ENCODE assay signal across 25 cellular contexts in genomic region chr20:34029415-34029814, GRCh38. TPM values are rescaled to one million over a fixed set of nuclear protein-coding genes. Genes with fewer than 3 reads are reported as not detected.
DNase-seq lines count a peak whose midpoint lies in the region; ATAC-seq, FAIRE-seq and TF ChIP-seq lines count a peak whose summit lies in the region.
"Had no signal": no experiment of that assay in that cellular context is flagged by ENCODE, and none has a peak within 500 bp of the region (broad histone marks: within the 10 kb centered on the region; RNA-seq: fewer than 3 reads in every experiment).

No MANE protein-coding gene starts in this region.

- no TSS peak for BruUV-seq in HepG2 (replicated peaks; lab: Mats Ljungman, UMichigan)

- H3K9me3 Mint-ChIP-seq in WTC11 (no peaks in the 10 kb centered on the region; the same call in 1 of the 2 replicates), naive B cell (no peaks in the 10 kb centered on the region)
- no peaks in the 10 kb centered on the region for H3K9me3 Mint-ChIP-seq in stimulated activated naive B cell treated with anti-CD40 and anti-IgM and Interleukin-4, amounts not matched to agents 10 μg/mL and 1 μg/mL and 100 μg/mL, for 72 hours

- 100% methylated on average over 1 of the region's 1 CpG for WGBS in HepG2 (ENCODE audit: low lambda C conversion rate)
- 100% methylated on average over 1 of the region's 1 CpG for WGBS in right lobe of liver (ENCODE audit: insufficient coverage, low coverage, low lambda C conversion rate, missing lambda C conversion rate)

- no peak overlapping the region for H2AFZ ChIP-seq in HepG2 (ENCODE audit: low read length)
- H2AFZ ChIP-seq: PC-9 had no signal

- no peak for TF ChIP-seq POLR2A in HepG2 (IDR thresholded peaks at IDR 0.05; ENCODE audit: insufficient read depth in 1 of 2, low read depth in 2 of 2, low read length in 2 of 2)
- no peak for TF ChIP-seq POLR2A in right lobe of liver (IDR thresholded peaks at IDR 0.05)

- intact Hi-C loops in HepG2 (cut with micrococcal nuclease; ENCODE audit: unreplicated experiment) = no loop called here
- intact Hi-C loops in right lobe of liver (cut with DNase I) = no loop called here

- H3K79me2 ChIP-seq in HepG2 (ENCODE audit: insufficient read depth, low read length) = peaks cover 84% of the 10 kb centered on the region

- no peaks in the 10 kb centered on the region for H3K27me3 ChIP-seq in HepG2 (ENCODE audit: control insufficient read depth in 1 of 2, insufficient read depth in 2 of 2, low read length in 2 of 2)
- no peaks in the 10 kb centered on the region for H3K27me3 ChIP-seq in right lobe of liver
- H3K27me3 ChIP-seq: MG63, SJCRH30 had no signal

- CTCF ChIA-PET in HepG2 (lab: Yijun Ruan, JAX; ENCODE audit: low intra/inter-chr PET ratio, low total read pairs) = no interaction called here
- CTCF ChIA-PET in WTC11 (lab: Charles Lee) = interaction anchor here (0.6 to 1.5 kb wide), 3 partner anchors 36 to 166 kb away, joined by 3 to 5 read pairs (median 3); no protein-coding TSS in a partner anchor

- no peak for TF ChIP-seq RAD21 in HepG2 (CRISPR knock-in tag; IDR thresholded peaks at IDR 0.05)

- H3K9me3 ChIP-seq in HepG2 (ENCODE audit: low read length) (no peaks in the 10 kb centered on the region), right lobe of liver (no peaks in the 10 kb centered on the region)
- H3K9me3 ChIP-seq: Caco-2, MG63, SJCRH30 had no signal

- H3K4me3 Mint-ChIP-seq in WTC11 = no peak overlapping the region
- peak overlapping the region in 1 of 8 donors; percentile 33 for H3K4me3 Mint-ChIP-seq in naive B cell
- H3K4me3 Mint-ChIP-seq in stimulated activated naive B cell treated with anti-CD40 and anti-IgM and Interleukin-4, amounts not matched to agents 10 μg/mL and 1 μg/mL and 100 μg/mL, for 72 hours = no peak overlapping the region

- H3K4me1 Mint-ChIP-seq in WTC11 (peaks cover 73% of the 10 kb centered on the region), naive B cell (peaks cover 39 to 64% (median 62%) of the 10 kb centered on the region in 3 donors)
- H3K4me1 Mint-ChIP-seq in stimulated activated naive B cell treated with anti-CD40 and anti-IgM and Interleukin-4, amounts not matched to agents 10 μg/mL and 1 μg/mL and 100 μg/mL, for 72 hours = peaks cover 26 to 65% of the 10 kb centered on the region in 2 donors

- H3K27ac Mint-ChIP-seq in WTC11 (0 out of 2 replicates have a peak overlapping the region, but pooled peaks have one; percentile 16), naive B cell (peak overlapping the region in 5 of 6 donors; percentile 30 to 78 (median 66))
- H3K27ac Mint-ChIP-seq in stimulated activated naive B cell treated with anti-CD40 and anti-IgM and Interleukin-4, amounts not matched to agents 10 μg/mL and 1 μg/mL and 100 μg/mL, for 72 hours = peak overlapping the region; percentile 25

- FAIRE-seq in HepG2 (lab: Jason Lieb, UNC) = no peak
- FAIRE-seq: G401.6, H1 had no signal

- ATAC-seq in HepG2 = no peak
- ATAC-seq in right lobe of liver = no peak
- ATAC-seq in WTC11 = peak; percentile 10; the same call in 1 of the 2 replicates
- no peak for ATAC-seq in naive B cell (ENCODE audit: low read depth in 2 of 2)
- ATAC-seq in stimulated activated naive B cell treated with anti-CD40 and anti-IgM and Interleukin-4, amounts not matched to agents 10 μg/mL and 1 μg/mL and 100 μg/mL, for 72 hours (replicated peaks) = no peak
- ATAC-seq in HG03442 (IDR thresholded peaks at IDR 0.05; ENCODE audit: unreplicated experiment) = no peak
- no peak for ATAC-seq in esophagus mucosa
- ATAC-seq: Right ventricle myocardium inferior, SK-N-SH treated with all-trans-retinoic acid at 6 μM for 48 hours had no signal

- peaks cover 6% of the 10 kb centered on the region for H3K36me3 Mint-ChIP-seq in WTC11
- H3K36me3 Mint-ChIP-seq in naive B cell = peaks cover 0 to 22% of the 10 kb centered on the region in 2 donors
- H3K36me3 Mint-ChIP-seq in stimulated activated naive B cell treated with anti-CD40 and anti-IgM and Interleukin-4, amounts not matched to agents 10 μg/mL and 1 μg/mL and 100 μg/mL, for 72 hours = peaks cover 17 to 47% of the 10 kb centered on the region in 2 donors

- H3K27ac ChIP-seq in HepG2 (ENCODE audit: extremely low read length, insufficient read depth, low read length) (no peak overlapping the region), right lobe of liver (no peak overlapping the region)
- H3K27ac ChIP-seq: PC-9, SJCRH30 had no signal

- H3K4me2 ChIP-seq in HepG2 (ENCODE audit: low read depth, low read length) = no peak overlapping the region
- H3K4me2 ChIP-seq: PC-9 had no signal

- DNase-seq in HepG2 (ENCODE audit: low spot score) (no peak), right lobe of liver (no peak), WTC11 (ENCODE audit: low spot score) (no peak), naive B cell (no peak), NAMALWA (ENCODE audit: low spot score) (no peak)
- DNase-seq in stimulated activated naive B cell treated with anti-CD40 and anti-IgM and Interleukin-4, amounts not matched to agents 10 μg/mL and 1 μg/mL and 100 μg/mL, for 72 hours = no peak
- DNase-seq: 8988T, ACHN, IMR-90, KG1, MG63, NCI-H1417, NCI-H1694, NCI-H2029 treated with DMSO at 0.1 percent for 48 hours, NCI-H446 treated with DMSO at 0.1 percent for 48 hours, NCI-H526 treated with DMSO at 0.1 percent for 48 hours, PC-9, SJCRH30 had no signal

- POLR2A ChIA-PET in HepG2 (lab: Yijun Ruan, JAX) = interaction anchor here (1.7 kb wide), 1 partner anchor 36 kb away, joined by 6 read pairs; the partner anchor contains the start of gene RALY
- POLR2A ChIA-PET in WTC11 (lab: Charles Lee) = interaction anchor here (1.5 kb wide), 1 partner anchor 16 kb away, joined by 3 read pairs; no protein-coding TSS in a partner anchor

- no peak overlapping the region for H3K9ac ChIP-seq in HepG2 (ENCODE audit: insufficient read depth, low read depth, low read length)

- H3K27me3 Mint-ChIP-seq in WTC11 (ENCODE audit: low read depth) (no peaks in the 10 kb centered on the region), naive B cell (no peaks in the 10 kb centered on the region)
- no peaks in the 10 kb centered on the region for H3K27me3 Mint-ChIP-seq in stimulated activated naive B cell treated with anti-CD40 and anti-IgM and Interleukin-4, amounts not matched to agents 10 μg/mL and 1 μg/mL and 100 μg/mL, for 72 hours

- H3K4me3 ChIP-seq in HepG2 (replicated peaks in 1 of 3; ENCODE audit: insufficient read depth in 1 of 3, low read depth in 2 of 3, low read length in 3 of 3) = no peak overlapping the region
- H3K4me3 ChIP-seq in right lobe of liver = no peak overlapping the region
- H3K4me3 ChIP-seq: MG63, PC-9, SJCRH30 had no signal

- peaks cover 37% of the 10 kb centered on the region for H4K20me1 ChIP-seq in HepG2 (ENCODE audit: insufficient read depth, low read length)

- TF ChIP-seq EP300 in HepG2 (IDR thresholded peaks at IDR 0.05; ENCODE audit: low read depth in 2 of 2, low read length in 2 of 2) (no peak), HepG2 (CRISPR knock-in tag; IDR thresholded peaks at IDR 0.05; ENCODE audit: borderline replicate concordance) (no peak)

- H3K4me1 ChIP-seq in HepG2 (ENCODE audit: insufficient read depth, low read length) = peaks cover 17% of the 10 kb centered on the region
- peaks cover 0 to 24% (median 14%) of the 10 kb centered on the region in 4 donors for H3K4me1 ChIP-seq in right lobe of liver
- H3K4me1 ChIP-seq: Caco-2 had no signal

- peaks cover 25 to 38% of the 10 kb centered on the region in 2 experiments for H3K36me3 ChIP-seq in HepG2 (replicated peaks in 1 of 2; ENCODE audit: control insufficient read depth in 1 of 2, insufficient read depth in 2 of 2, low read length in 2 of 2)
- peaks cover 0 to 17% (median 0%) of the 10 kb centered on the region in 4 donors for H3K36me3 ChIP-seq in right lobe of liver

- TF ChIP-seq CTCF in HepG2 (CRISPR knock-in tag; IDR thresholded peaks at IDR 0.05) = no peak
- TF ChIP-seq CTCF in right lobe of liver (IDR thresholded peaks at IDR 0.05) = no peak
- TF ChIP-seq CTCF in WTC11 (IDR thresholded peaks at IDR 0.05) = no peak

- in situ Hi-C loops in HepG2 (cut with HindIII; ENCODE audit: extremely low pct_ligation_motif_present, low pct_unique_long_range_greater_than_20kb) = no loop called here

TF ChIP-seq in HepG2, 621 proteins besides CTCF, POLR2A, EP300 and RAD21 (continues in another document):
- TF ChIP-seq ZNF180 (CRISPR knock-in tag; IDR thresholded peaks at IDR 0.05; ENCODE audit: borderline replicate concordance, low read depth) (no peak), HNRNPK (IDR thresholded peaks at IDR 0.05; ENCODE audit: low read depth, low read length, poor library complexity, severe bottlenecking) (peak; percentile 52), RCOR2 (CRISPR knock-in tag; IDR thresholded peaks at IDR 0.05) (no peak)

TF ChIP-seq in WTC11, 78 proteins besides CTCF, POLR2A, EP300 and RAD21:
- no peak for TF ChIP-seq ZBTB21 (CRISPR knock-in tag; IDR thresholded peaks at IDR 0.05; ENCODE audit: borderline replicate concordance)
- no peak for TF ChIP-seq ZNF317 (CRISPR knock-in tag; IDR thresholded peaks at IDR 0.05; ENCODE audit: borderline replicate concordance, low read depth)
TF ChIP-seq in WTC11: peak in this region for 0.

RNA-seq across cellular contexts. Expression of gene RALY, which starts 35.7 kb away (rescaled TPM):
- total RNA-seq in HepG2 (2016; rRNA removed; fragmentation: Illumina TruSeq; extraction: Trizol) = 186 and 213 TPM in 2 replicates
- total RNA-seq in HepG2 (2016; cell fraction: cytosol; rRNA removed; fragmentation: Illumina TruSeq; extraction: Trizol; ENCODE audit: low read depth) = 149 TPM in 2 replicates
- total RNA-seq in HepG2 (2016; cell fraction: insoluble cytoplasmic fraction; rRNA removed; fragmentation: Illumina TruSeq; extraction: Trizol) = 189 and 205 TPM in 2 replicates
- total RNA-seq in HepG2 (2016; cell fraction: membrane; rRNA removed; fragmentation: Illumina TruSeq; extraction: Trizol) = 212 and 253 TPM in 2 replicates
- total RNA-seq in HepG2 (2016; cell fraction: nucleus; rRNA removed; fragmentation: Illumina TruSeq; extraction: Trizol) = 108 and 117 TPM in 2 replicates
- polyA plus RNA-seq in HepG2 (2011; rRNA removed) = 178 and 179 TPM in 2 replicates
- 154 and 230 TPM in 2 replicates for polyA plus RNA-seq in HepG2 (2011; cell fraction: cytosol; rRNA removed)
- polyA plus RNA-seq in HepG2 (2011; cell fraction: nucleus; rRNA removed) = 90.5 and 93.6 TPM in 2 replicates
- 139 and 151 TPM in 2 replicates for polyA plus RNA-seq in HepG2 (2012)
- 205 and 264 TPM in 2 replicates for polyA plus RNA-seq in HepG2 (2016; cell fraction: cytosol; fragmentation: Illumina TruSeq; extraction: Trizol; ENCODE audit: low read depth)
- 400 and 432 TPM in 2 replicates for polyA plus RNA-seq in HepG2 (2016; cell fraction: insoluble cytoplasmic fraction; fragmentation: Illumina TruSeq; extraction: Trizol; ENCODE audit: low read depth)
- 287 and 342 TPM in 2 replicates for polyA plus RNA-seq in HepG2 (2016; cell fraction: membrane; fragmentation: Illumina TruSeq; extraction: Trizol; ENCODE audit: low read depth)
- 252 and 257 TPM in 2 replicates for polyA plus RNA-seq in HepG2 (2016; cell fraction: nucleus; fragmentation: Illumina TruSeq; extraction: Trizol; ENCODE audit: insufficient read depth, low read depth)
- polyA minus RNA-seq in HepG2 (2011; rRNA and poly(A)+ RNA removed; ENCODE audit: low replicate concordance) = 148 and 200 TPM in 2 replicates
- polyA minus RNA-seq in HepG2 (2011; cell fraction: cytosol; rRNA and poly(A)+ RNA removed) = 99.8 and 102 TPM in 2 replicates
- 75.0 and 76.2 TPM in 2 replicates for polyA minus RNA-seq in HepG2 (2011; cell fraction: nucleus; rRNA and poly(A)+ RNA removed)
- 10 to 100 TPM; 24.8 to 42.1 (median 33.4) TPM for total RNA-seq in right lobe of liver
- 157 to 164 TPM (median 157 TPM) in 3 replicates for total RNA-seq in WTC11 (2021)
- 100 to 1,000 TPM; 155 to 228 (median 187) TPM for polyA plus RNA-seq in naive B cell (ENCODE audit: low read depth in 6 of 6)
- 82.6 TPM for total RNA-seq in esophagus mucosa

Comparison
In these comparisons a context has a peak if more than half of its experiments do, and no peak if none do; other contexts are left out.
1. H3K27ac Mint-ChIP-seq: peak in every context shown above with its lines; median percentile 66 in naive B cell; 25 in stimulated activated naive B cell treated with anti-CD40 and anti-IgM and Interleukin-4, amounts not matched to agents 10 μg/mL and 1 μg/mL and 100 μg/mL, for 72 hours; 16 in WTC11.